13 cellular contexts compared by ENCODE assay signal in the genomic region with DNA sequence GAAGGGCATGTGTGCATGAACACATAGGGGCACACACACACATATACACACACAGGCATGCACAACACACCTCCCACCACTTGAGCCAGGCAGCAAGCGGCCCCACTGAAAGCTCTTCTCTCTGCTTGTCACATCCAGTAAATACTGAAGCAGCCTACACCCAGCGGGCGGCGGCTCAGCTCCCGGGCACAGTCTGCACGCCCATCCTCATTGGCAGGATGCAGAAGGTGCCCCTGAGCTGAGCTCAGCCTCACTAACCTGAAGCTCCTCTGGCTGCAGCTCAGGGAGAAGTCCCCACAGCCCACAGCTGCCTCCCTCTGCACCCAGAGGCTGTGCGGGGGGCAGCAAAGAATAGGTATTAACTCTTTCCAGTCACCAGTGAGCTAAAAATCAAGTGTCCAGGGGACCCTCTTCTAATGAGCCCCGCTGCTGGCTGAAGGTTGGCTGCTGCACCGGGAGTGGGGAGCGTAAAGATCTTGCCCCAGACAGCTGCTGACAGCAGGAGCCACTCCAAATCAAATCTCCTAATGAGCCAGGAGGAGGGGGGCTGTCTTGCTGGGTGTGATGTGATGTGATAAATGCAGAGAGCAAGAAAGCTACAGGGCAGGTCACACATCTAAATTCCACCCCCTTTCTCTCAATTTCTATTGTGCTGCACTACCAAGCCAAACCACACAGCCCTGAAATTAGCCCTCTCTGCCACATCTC. TPM values are rescaled to one million over a fixed set of nuclear protein-coding genes. Genes with fewer than 3 reads are reported as not detected.
DNase-seq lines count a peak whose midpoint lies in the region; ATAC-seq and TF ChIP-seq lines count a peak whose summit lies in the region.
"Had no signal": no experiment of that assay in that cellular context is flagged by ENCODE, and none has a peak within 500 bp of the region (broad histone marks: within the 10 kb centered on the region; RNA-seq: fewer than 3 reads in every experiment).

No MANE protein-coding gene starts in this region.

- no peaks in the 10 kb centered on the region for H3F3A ChIP-seq in GM23248 (ENCODE audit: insufficient read depth)

- no peaks in the 10 kb centered on the region for H3K9me3 Mint-ChIP-seq in MCF 10A (ENCODE audit: unreplicated experiment)
- H3K9me3 Mint-ChIP-seq: nephron progenitor cell had no signal

- DNase-seq in DMS79 (lab: John Stamatoyannopoulos, UW) = peak; percentile 61
- peak; percentile 77 for DNase-seq in NCI-H128 (lab: John Stamatoyannopoulos, UW; ENCODE audit: unreplicated experiment)
- DNase-seq in NCI-H82 treated with DMSO at 0.1 percent for 48 hours (lab: John Stamatoyannopoulos, UW; ENCODE audit: unreplicated experiment) = peak; percentile 32
- peak; percentile 49 for DNase-seq in left kidney (ENCODE audit: low read depth, low spot score)
- no peak for DNase-seq in MCF 10A (ENCODE audit: unreplicated experiment)
- DNase-seq in GM23248 = no peak
- no peak for DNase-seq in trophoblast cell
- DNase-seq: activated CD4-positive, alpha-beta T cell treated with anti-CD3 and anti-CD28 coated beads, Interleukin-2, amount 50 U/mL, for 1 hour; NCI-H2029; nephron progenitor cell; spleen; T-helper 1 cell had no signal

- H3K9me3 ChIP-seq in GM23248 (ENCODE audit: low read depth) (no peaks in the 10 kb centered on the region), trophoblast cell (ENCODE audit: insufficient read depth, low read depth, low read length) (no peaks in the 10 kb centered on the region)
- H3K9me3 ChIP-seq: spleen had no signal

- no peak overlapping the region for H2BK12ac ChIP-seq in trophoblast cell (ENCODE audit: low read length)

- H4K91ac ChIP-seq in trophoblast cell (ENCODE audit: low read depth, low read length) = no peak overlapping the region

- H3K18ac ChIP-seq in trophoblast cell (ENCODE audit: low read length) = no peak overlapping the region

- POLR2A ChIA-PET in MCF 10A (lab: Yijun Ruan, JAX) = interaction anchor here (1.4 kb wide), 1 partner anchor 11 kb away, joined by 7 read pairs; no protein-coding TSS in a partner anchor

- BruUV-seq in MCF 10A (replicated peaks; lab: Mats Ljungman, UMichigan) = no TSS peak

- no peak overlapping the region for H2BK5ac ChIP-seq in trophoblast cell (ENCODE audit: low read depth, low read length, poor library complexity)

- H3K14ac ChIP-seq in trophoblast cell (ENCODE audit: low read length) = no peak overlapping the region

- H3K4me1 ChIP-seq in GM23248 (ENCODE audit: insufficient read depth) = no peaks in the 10 kb centered on the region
- H3K4me1 ChIP-seq in trophoblast cell (ENCODE audit: control insufficient read depth in 1 of 2, insufficient read depth in 2 of 2, low read length in 2 of 2) = peaks cover 2 to 7% of the 10 kb centered on the region in 2 experiments

- intact Hi-C loops in MCF 10A (cut with micrococcal nuclease) = no loop called here

- no peak overlapping the region for H2BK120ac ChIP-seq in trophoblast cell (ENCODE audit: insufficient read depth, low read length, poor library complexity)

- in situ Hi-C loops in GM23248 (cut with MboI) = no loop called here

- WGBS in GM23248 (ENCODE audit: low coverage in 1 of 2, low lambda C conversion rate in 2 of 2, missing lambda C conversion rate in 2 of 2), 2 experiments = 8 to 11% methylated on average over 10 of the region's 10 CpGs
- WGBS in trophoblast cell (ENCODE audit: extremely low coverage, insufficient coverage, insufficient read length) = no CpG with 5 or more reads among the region's 10 CpGs

- H3K4ac ChIP-seq in trophoblast cell (ENCODE audit: low read depth, low read length) = no peak overlapping the region

- H3K27me3 Mint-ChIP-seq in MCF 10A (ENCODE audit: insufficient read depth, unreplicated experiment) = peaks cover 24% of the 10 kb centered on the region

- CTCF ChIA-PET in MCF 10A (lab: Yijun Ruan, JAX) = interaction anchor here (1.1 kb wide), 1 partner anchor 76 kb away, joined by 3 read pairs; no protein-coding TSS in a partner anchor

- H3K9me2 ChIP-seq in GM23248 (ENCODE audit: insufficient read depth) = no peaks in the 10 kb centered on the region

- no peak overlapping the region for H3K23ac ChIP-seq in trophoblast cell (ENCODE audit: low read length)

- no peak overlapping the region for H3K4me3 ChIP-seq in GM23248
- no peak overlapping the region for H3K4me3 ChIP-seq in trophoblast cell (ENCODE audit: low read depth, low read length)
- H3K4me3 ChIP-seq: spleen had no signal

- H3K9ac ChIP-seq in GM23248 (no peak overlapping the region), trophoblast cell (ENCODE audit: low read length) (no peak overlapping the region)

- H3K36me3 Mint-ChIP-seq in MCF 10A (ENCODE audit: insufficient read depth, unreplicated experiment) = no peaks in the 10 kb centered on the region

- H4K12ac ChIP-seq in trophoblast cell (ENCODE audit: low read depth, low read length) = no peak overlapping the region

- H4K20me1 ChIP-seq in GM23248 (ENCODE audit: insufficient read depth) = no peaks in the 10 kb centered on the region

- no peak for ATAC-seq in activated CD4-positive, CD25-positive, alpha-beta regulatory T cell treated with anti-CD3 and anti-CD28 coated beads, Interleukin-2, amount 50 U/mL, for 24 hours

- H3K4me2 ChIP-seq in GM23248 (ENCODE audit: unreplicated experiment) (no peak overlapping the region), trophoblast cell (ENCODE audit: low read length) (no peak overlapping the region)

- H2AK5ac ChIP-seq in trophoblast cell (ENCODE audit: low read length) = no peak overlapping the region

- no peak overlapping the region for H4K8ac ChIP-seq in trophoblast cell (ENCODE audit: low read depth, low read length)

- no peak overlapping the region for H3K27ac ChIP-seq in GM23248
- no peak overlapping the region for H3K27ac ChIP-seq in trophoblast cell (ENCODE audit: low read depth, low read length)
- H3K27ac ChIP-seq: spleen had no signal

- no peak overlapping the region for H2AFZ ChIP-seq in GM23248
- no peak overlapping the region for H2AFZ ChIP-seq in trophoblast cell (ENCODE audit: insufficient read depth, low read length, poor library complexity)

- H3K79me2 ChIP-seq in GM23248 (ENCODE audit: insufficient read depth) = no peaks in the 10 kb centered on the region
- H3K79me2 ChIP-seq in trophoblast cell (ENCODE audit: control insufficient read depth, insufficient read depth, low read length, poor library complexity) = no peaks in the 10 kb centered on the region

- H3K4me3 Mint-ChIP-seq in MCF 10A (ENCODE audit: unreplicated experiment) = no peak overlapping the region
- H3K4me3 Mint-ChIP-seq: nephron progenitor cell had no signal

- H3K36me3 ChIP-seq in GM23248 (ENCODE audit: low read depth) (no peaks in the 10 kb centered on the region), trophoblast cell (ENCODE audit: control insufficient read depth in 1 of 2, insufficient read depth in 2 of 2, low read length in 2 of 2) (no peaks in the 10 kb centered on the region)
- H3K36me3 ChIP-seq: spleen had no signal

- peaks cover 6% of the 10 kb centered on the region for H3K4me1 Mint-ChIP-seq in MCF 10A (ENCODE audit: insufficient read depth, unreplicated experiment)

- H3K79me1 ChIP-seq in trophoblast cell (ENCODE audit: low read length) = no peaks in the 10 kb centered on the region

- TF ChIP-seq CTCF in MCF 10A (IDR thresholded peaks at IDR 0.05; ENCODE audit: unreplicated experiment) = no peak

- H3K27ac Mint-ChIP-seq in MCF 10A (ENCODE audit: low read depth, unreplicated experiment) = no peak overlapping the region
- H3K27ac Mint-ChIP-seq: nephron progenitor cell had no signal

- peaks cover 50% of the 10 kb centered on the region for H3K27me3 ChIP-seq in GM23248 (replicated peaks; ENCODE audit: insufficient read depth)
- H3K27me3 ChIP-seq in trophoblast cell (ENCODE audit: insufficient read depth, low read length) = no peaks in the 10 kb centered on the region

RNA-seq across cellular contexts. Expression of gene RGS8, which starts 12.5 kb away (rescaled TPM):
- total RNA-seq in MCF 10A (2022) = not detected in 2 replicates
- not detected in 2 replicates for total RNA-seq in GM23248 (2014; rRNA removed; shearing (Covaris generic))
- not detected in 2 replicates for polyA plus RNA-seq in GM23248 (2016; fragmentation: Nextera tagmentation; extraction: Ambion mirVana)
- 0.07 and 0.22 TPM in 2 replicates for polyA plus RNA-seq in trophoblast cell (2013)

Comparison
In these comparisons a context has a peak if more than half of its experiments do, and no peak if none do; other contexts are left out.
1. DNase-seq: peak in DMS79 (single experiment), NCI-H128 (single experiment), NCI-H82 treated with DMSO at 0.1 percent for 48 hours (single experiment) and left kidney (single experiment); none in MCF 10A (single experiment), GM23248 (single experiment) and trophoblast cell (0 of 2).